ENCODE assay signal across 8 cellular contexts in the genomic region with DNA sequence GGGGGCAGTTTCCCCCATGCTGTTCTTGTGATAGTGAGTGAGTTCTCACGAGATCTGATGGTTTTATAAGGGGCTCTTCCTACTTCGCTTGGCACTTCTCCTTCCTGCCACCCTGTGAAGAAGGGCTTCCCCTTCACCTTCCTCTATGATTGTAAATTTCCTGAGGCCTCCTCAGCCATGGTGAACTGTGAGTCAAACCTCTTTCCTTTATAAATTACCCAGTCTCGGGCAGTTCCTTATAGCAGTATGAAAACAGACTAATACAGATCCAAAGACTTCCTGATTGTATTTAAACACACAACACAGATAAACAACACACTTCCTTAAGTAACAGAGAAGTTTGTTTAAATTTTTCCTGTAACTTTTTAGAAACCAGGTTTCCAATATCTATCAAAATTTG. TPM values are rescaled to one million over a fixed set of nuclear protein-coding genes. Genes with fewer than 3 reads are reported as not detected.
DNase-seq lines count a peak whose midpoint lies in the region; ATAC-seq and TF ChIP-seq lines count a peak whose summit lies in the region.
"Not testable (repeated sequence)": the region's sequence is repeated elsewhere in the genome, so short reads cannot be mapped to it uniquely, and the experiment has no call there.

No MANE protein-coding gene starts in this region.

- CTCF ChIA-PET in CD4-positive, alpha-beta T cell (lab: Charles Lee); activated CD4-positive, alpha-beta T cell treated with anti-CD3 and anti-CD28 coated beads for 36 hours (lab: Charles Lee): not testable (repeated sequence)

- TF ChIP-seq CTCF in CD4-positive, alpha-beta T cell (IDR thresholded peaks at IDR 0.05); hepatocyte (IDR thresholded peaks at IDR 0.05; ENCODE audit: poor library complexity); natural killer cell (IDR thresholded peaks at IDR 0.05): not testable (repeated sequence)

- peaks cover 64% of the 10 kb centered on the region for H3K36me3 Mint-ChIP-seq in CD4-positive, alpha-beta T cell (ENCODE audit: low read depth)
- H3K36me3 Mint-ChIP-seq in activated CD4-positive, alpha-beta T cell treated with anti-CD3 and anti-CD28 coated beads for 36 hours (ENCODE audit: low read depth), result peaks cover 63% of the 10 kb centered on the region
- peaks cover 50% of the 10 kb centered on the region for H3K36me3 Mint-ChIP-seq in activated T-helper 1 cell treated with anti-CD3 and anti-CD28 coated beads, Interleukin-12 subunit alpha, Interleukin-12 subunit beta, Interleukin-2, Interleukin-4 antibody, amounts not matched to agents 30 ng/mL and 10 ng/mL and 1 ng/mL, durations not matched to agents 14 hours and 24 hours and 36 hours (ENCODE audit: low read depth)
- H3K36me3 Mint-ChIP-seq in activated naive CD8-positive, alpha-beta T cell treated with anti-CD3 and anti-CD28 coated beads, Interleukin-2, amount 50 U/mL, for 24 hours (ENCODE audit: low read depth), result peaks cover 50% of the 10 kb centered on the region
- H3K36me3 Mint-ChIP-seq in natural killer cell, result peaks cover 18% of the 10 kb centered on the region

- POLR2A ChIA-PET in CD4-positive, alpha-beta T cell (lab: Charles Lee); activated CD4-positive, alpha-beta T cell treated with anti-CD3 and anti-CD28 coated beads for 36 hours (lab: Charles Lee): not testable (repeated sequence)

- not testable (repeated sequence) for H3K4me1 ChIP-seq in hepatocyte (ENCODE audit: insufficient read depth)

- not testable (repeated sequence) for H3K79me2 ChIP-seq in hepatocyte

- DNase-seq in CD4-positive, alpha-beta T cell; activated CD4-positive, alpha-beta T cell treated with anti-CD3 and anti-CD28 coated beads for 36 hours; activated T-helper 1 cell treated with anti-CD3 and anti-CD28 coated beads, Interleukin-12 subunit alpha, Interleukin-12 subunit beta, Interleukin-2, Interleukin-4 antibody, amounts not matched to agents 30 ng/mL and 10 ng/mL and 1 ng/mL, durations not matched to agents 14 hours and 24 hours and 36 hours (ENCODE audit: low spot score); activated naive CD8-positive, alpha-beta T cell treated with anti-CD3 and anti-CD28 coated beads, Interleukin-2, amount 50 U/mL, for 24 hours; hepatocyte (ENCODE audit: low spot score); natural killer cell; stimulated activated naive CD8-positive, alpha-beta T cell treated with anti-CD3 and anti-CD28 coated beads, Interleukin-15, amount 100 ng/mL, for 72 hours: not testable (repeated sequence)
- DNase-seq in MV-4-11 (lab: John Stamatoyannopoulos, UW), result peak; percentile 26

- not testable (repeated sequence) for H3K4me3 Mint-ChIP-seq in CD4-positive, alpha-beta T cell; activated CD4-positive, alpha-beta T cell treated with anti-CD3 and anti-CD28 coated beads for 36 hours; activated T-helper 1 cell treated with anti-CD3 and anti-CD28 coated beads, Interleukin-12 subunit alpha, Interleukin-12 subunit beta, Interleukin-2, Interleukin-4 antibody, amounts not matched to agents 30 ng/mL and 10 ng/mL and 1 ng/mL, durations not matched to agents 14 hours and 24 hours and 36 hours; activated naive CD8-positive, alpha-beta T cell treated with anti-CD3 and anti-CD28 coated beads, Interleukin-2, amount 50 U/mL, for 24 hours; natural killer cell; stimulated activated naive CD8-positive, alpha-beta T cell treated with anti-CD3 and anti-CD28 coated beads, Interleukin-15, amount 100 ng/mL, for 72 hours

- not testable (repeated sequence) for H3K27ac ChIP-seq in CD4-positive, alpha-beta T cell (ENCODE audit: low read depth, low read length)
- H3K27ac ChIP-seq in hepatocyte, result peak overlapping the region; percentile 20

- H3K9me3 Mint-ChIP-seq in CD4-positive, alpha-beta T cell; activated CD4-positive, alpha-beta T cell treated with anti-CD3 and anti-CD28 coated beads for 36 hours (ENCODE audit: low read depth); activated T-helper 1 cell treated with anti-CD3 and anti-CD28 coated beads, Interleukin-12 subunit alpha, Interleukin-12 subunit beta, Interleukin-2, Interleukin-4 antibody, amounts not matched to agents 30 ng/mL and 10 ng/mL and 1 ng/mL, durations not matched to agents 14 hours and 24 hours and 36 hours; activated naive CD8-positive, alpha-beta T cell treated with anti-CD3 and anti-CD28 coated beads, Interleukin-2, amount 50 U/mL, for 24 hours; natural killer cell; stimulated activated naive CD8-positive, alpha-beta T cell treated with anti-CD3 and anti-CD28 coated beads, Interleukin-15, amount 100 ng/mL, for 72 hours: not testable (repeated sequence)

- not testable (repeated sequence) for H3K9me2 ChIP-seq in hepatocyte (replicated peaks; ENCODE audit: insufficient read depth)

- H3K9me3 ChIP-seq in CD4-positive, alpha-beta T cell (ENCODE audit: control insufficient read depth, low read length); hepatocyte (ENCODE audit: low read depth): not testable (repeated sequence)

- 95% methylated on average over 3 of the region's 3 CpGs for WGBS in hepatocyte (ENCODE audit: low lambda C conversion rate, missing lambda C conversion rate)

- intact Hi-C loops in CD4-positive, alpha-beta T cell (cut with DNase I, micrococcal nuclease); activated CD4-positive, alpha-beta T cell treated with anti-CD3 and anti-CD28 coated beads for 36 hours (cut with DNase I, micrococcal nuclease); activated T-helper 1 cell treated with anti-CD3 and anti-CD28 coated beads, Interleukin-12 subunit alpha, Interleukin-12 subunit beta, Interleukin-2, Interleukin-4 antibody, amounts not matched to agents 30 ng/mL and 10 ng/mL and 1 ng/mL, durations not matched to agents 14 hours and 24 hours and 36 hours (cut with micrococcal nuclease); natural killer cell (cut with micrococcal nuclease): not testable (repeated sequence)

- not testable (repeated sequence) for H3K4me2 ChIP-seq in hepatocyte

- not testable (repeated sequence) for ATAC-seq in CD4-positive, alpha-beta T cell (ENCODE audit: poor library complexity); activated CD4-positive, alpha-beta T cell treated with anti-CD3 and anti-CD28 coated beads for 36 hours; activated naive CD8-positive, alpha-beta T cell treated with anti-CD3 and anti-CD28 coated beads, Interleukin-2, amount 50 U/mL, for 24 hours; natural killer cell; stimulated activated naive CD8-positive, alpha-beta T cell treated with anti-CD3 and anti-CD28 coated beads, Interleukin-15, amount 100 ng/mL, for 72 hours

- not testable (repeated sequence) for H3K4me1 Mint-ChIP-seq in CD4-positive, alpha-beta T cell (ENCODE audit: low read depth); activated CD4-positive, alpha-beta T cell treated with anti-CD3 and anti-CD28 coated beads for 36 hours; activated T-helper 1 cell treated with anti-CD3 and anti-CD28 coated beads, Interleukin-12 subunit alpha, Interleukin-12 subunit beta, Interleukin-2, Interleukin-4 antibody, amounts not matched to agents 30 ng/mL and 10 ng/mL and 1 ng/mL, durations not matched to agents 14 hours and 24 hours and 36 hours (ENCODE audit: low read depth); activated naive CD8-positive, alpha-beta T cell treated with anti-CD3 and anti-CD28 coated beads, Interleukin-2, amount 50 U/mL, for 24 hours; natural killer cell
- H3K4me1 Mint-ChIP-seq in stimulated activated naive CD8-positive, alpha-beta T cell treated with anti-CD3 and anti-CD28 coated beads, Interleukin-15, amount 100 ng/mL, for 72 hours, result peaks cover 22% of the 10 kb centered on the region

- H3K36me3 ChIP-seq in hepatocyte (replicated peaks; ENCODE audit: insufficient read depth, low read depth), result not testable (repeated sequence)

- not testable (repeated sequence) for H4K20me1 ChIP-seq in hepatocyte (ENCODE audit: insufficient read depth, poor library complexity, severe bottlenecking)

- not testable (repeated sequence) for H3K27me3 Mint-ChIP-seq in CD4-positive, alpha-beta T cell; activated CD4-positive, alpha-beta T cell treated with anti-CD3 and anti-CD28 coated beads for 36 hours; activated T-helper 1 cell treated with anti-CD3 and anti-CD28 coated beads, Interleukin-12 subunit alpha, Interleukin-12 subunit beta, Interleukin-2, Interleukin-4 antibody, amounts not matched to agents 30 ng/mL and 10 ng/mL and 1 ng/mL, durations not matched to agents 14 hours and 24 hours and 36 hours (ENCODE audit: insufficient read depth); activated naive CD8-positive, alpha-beta T cell treated with anti-CD3 and anti-CD28 coated beads, Interleukin-2, amount 50 U/mL, for 24 hours; natural killer cell (ENCODE audit: low read depth in 2 of 2); stimulated activated naive CD8-positive, alpha-beta T cell treated with anti-CD3 and anti-CD28 coated beads, Interleukin-15, amount 100 ng/mL, for 72 hours

- H3K4me3 ChIP-seq in hepatocyte, result not testable (repeated sequence)

- H3K27ac Mint-ChIP-seq in CD4-positive, alpha-beta T cell, result peak overlapping the region; percentile 29
- peak overlapping the region; percentile 78 for H3K27ac Mint-ChIP-seq in activated CD4-positive, alpha-beta T cell treated with anti-CD3 and anti-CD28 coated beads for 36 hours
- peak overlapping the region; percentile 64 for H3K27ac Mint-ChIP-seq in activated T-helper 1 cell treated with anti-CD3 and anti-CD28 coated beads, Interleukin-12 subunit alpha, Interleukin-12 subunit beta, Interleukin-2, Interleukin-4 antibody, amounts not matched to agents 30 ng/mL and 10 ng/mL and 1 ng/mL, durations not matched to agents 14 hours and 24 hours and 36 hours
- peak overlapping the region; percentile 28 for H3K27ac Mint-ChIP-seq in activated naive CD8-positive, alpha-beta T cell treated with anti-CD3 and anti-CD28 coated beads, Interleukin-2, amount 50 U/mL, for 24 hours
- H3K27ac Mint-ChIP-seq in natural killer cell, result peak overlapping the region; percentile 27 to 70
- peak overlapping the region; percentile 56 to 72 for H3K27ac Mint-ChIP-seq in stimulated activated naive CD8-positive, alpha-beta T cell treated with anti-CD3 and anti-CD28 coated beads, Interleukin-15, amount 100 ng/mL, for 72 hours

- H2AFZ ChIP-seq in hepatocyte, result not testable (repeated sequence)

- not testable (repeated sequence) for H3K27me3 ChIP-seq in CD4-positive, alpha-beta T cell (ENCODE audit: control insufficient read depth, insufficient read depth, low read length); hepatocyte

RNA-seq across cellular contexts. Expression of a gene that starts 15.1 kb away (rescaled TPM):
- 10 to 100 TPM; 16.3 to 20.4 TPM for total RNA-seq in CD4-positive, alpha-beta T cell
- total RNA-seq in activated CD4-positive, alpha-beta T cell treated with anti-CD3 and anti-CD28 coated beads for 36 hours, result 10 to 100 TPM; 39.4 to 41.8 TPM
- total RNA-seq in activated T-helper 1 cell treated with anti-CD3 and anti-CD28 coated beads, Interleukin-12 subunit alpha, Interleukin-12 subunit beta, Interleukin-2, Interleukin-4 antibody, amounts not matched to agents 30 ng/mL and 10 ng/mL and 1 ng/mL, durations not matched to agents 14 hours and 24 hours and 36 hours, result 32.5 and 36.6 TPM in 2 replicates
- total RNA-seq in hepatocyte, result 9.8 and 13.9 TPM in 2 replicates
- polyA plus RNA-seq in hepatocyte, result 23.4 and 28.5 TPM in 2 replicates
- total RNA-seq in natural killer cell, result 10 to 100 TPM; 18.2 to 28.3 (median 22.2) TPM

RNA-seq across cellular contexts. Expression of a gene that starts 25.4 kb away (rescaled TPM):
- 10 to 100 TPM; 26.2 to 27.4 TPM for total RNA-seq in CD4-positive, alpha-beta T cell
- 10 to 100 TPM; 57.4 to 67.0 TPM for total RNA-seq in activated CD4-positive, alpha-beta T cell treated with anti-CD3 and anti-CD28 coated beads for 36 hours
- total RNA-seq in activated T-helper 1 cell treated with anti-CD3 and anti-CD28 coated beads, Interleukin-12 subunit alpha, Interleukin-12 subunit beta, Interleukin-2, Interleukin-4 antibody, amounts not matched to agents 30 ng/mL and 10 ng/mL and 1 ng/mL, durations not matched to agents 14 hours and 24 hours and 36 hours, result 61.2 and 72.5 TPM in 2 replicates
- total RNA-seq in hepatocyte, result 84.8 and 88.5 TPM in 2 replicates
- polyA plus RNA-seq in hepatocyte, result 21.0 and 21.3 TPM in 2 replicates
- 10 to 100 TPM; 20.8 to 21.5 (median 21.2) TPM for total RNA-seq in natural killer cell

RNA-seq across cellular contexts. Expression of a gene that starts 52.7 kb away (rescaled TPM):
- 10 to 100 TPM in 1 of 2 experiments, 1 to 10 TPM in 1; 9.7 to 10.8 TPM for total RNA-seq in CD4-positive, alpha-beta T cell
- 10 to 100 TPM; 21.6 to 23.5 TPM for total RNA-seq in activated CD4-positive, alpha-beta T cell treated with anti-CD3 and anti-CD28 coated beads for 36 hours
- 33.0 and 33.7 TPM in 2 replicates for total RNA-seq in activated T-helper 1 cell treated with anti-CD3 and anti-CD28 coated beads, Interleukin-12 subunit alpha, Interleukin-12 subunit beta, Interleukin-2, Interleukin-4 antibody, amounts not matched to agents 30 ng/mL and 10 ng/mL and 1 ng/mL, durations not matched to agents 14 hours and 24 hours and 36 hours
- total RNA-seq in hepatocyte, result 10.8 and 11.2 TPM in 2 replicates
- 13.0 and 17.4 TPM in 2 replicates for polyA plus RNA-seq in hepatocyte
- 10 to 100 TPM; 18.1 to 23.5 (median 21.6) TPM for total RNA-seq in natural killer cell

RNA-seq across cellular contexts. Expression of a gene that starts 54.8 kb away (rescaled TPM):
- total RNA-seq in CD4-positive, alpha-beta T cell, result 10 to 100 TPM; 14.3 to 17.4 TPM
- 10 to 100 TPM; 29.2 to 40.1 TPM for total RNA-seq in activated CD4-positive, alpha-beta T cell treated with anti-CD3 and anti-CD28 coated beads for 36 hours
- total RNA-seq in activated T-helper 1 cell treated with anti-CD3 and anti-CD28 coated beads, Interleukin-12 subunit alpha, Interleukin-12 subunit beta, Interleukin-2, Interleukin-4 antibody, amounts not matched to agents 30 ng/mL and 10 ng/mL and 1 ng/mL, durations not matched to agents 14 hours and 24 hours and 36 hours, result 39.3 and 41.9 TPM in 2 replicates
- total RNA-seq in hepatocyte, result 24.4 and 29.4 TPM in 2 replicates
- 10.7 and 12.0 TPM in 2 replicates for polyA plus RNA-seq in hepatocyte
- total RNA-seq in natural killer cell, result 10 to 100 TPM; 76.3 to 83.2 (median 80.8) TPM

Comparison
In these comparisons a context has a peak if more than half of its experiments do, and no peak if none do; other contexts are left out.
1. H3K27ac Mint-ChIP-seq: peak in every context shown above with its lines; median percentile 78 in activated CD4-positive, alpha-beta T cell treated with anti-CD3 and anti-CD28 coated beads for 36 hours; 64 in activated T-helper 1 cell treated with anti-CD3 and anti-CD28 coated beads, Interleukin-12 subunit alpha, Interleukin-12 subunit beta, Interleukin-2, Interleukin-4 antibody, amounts not matched to agents 30 ng/mL and 10 ng/mL and 1 ng/mL, durations not matched to agents 14 hours and 24 hours and 36 hours; 64 in stimulated activated naive CD8-positive, alpha-beta T cell treated with anti-CD3 and anti-CD28 coated beads, Interleukin-15, amount 100 ng/mL, for 72 hours; 48 in natural killer cell; 29 in CD4-positive, alpha-beta T cell; 28 in activated naive CD8-positive, alpha-beta T cell treated with anti-CD3 and anti-CD28 coated beads, Interleukin-2, amount 50 U/mL, for 24 hours.